9 cellular contexts compared by ENCODE assay signal in the genomic region with DNA sequence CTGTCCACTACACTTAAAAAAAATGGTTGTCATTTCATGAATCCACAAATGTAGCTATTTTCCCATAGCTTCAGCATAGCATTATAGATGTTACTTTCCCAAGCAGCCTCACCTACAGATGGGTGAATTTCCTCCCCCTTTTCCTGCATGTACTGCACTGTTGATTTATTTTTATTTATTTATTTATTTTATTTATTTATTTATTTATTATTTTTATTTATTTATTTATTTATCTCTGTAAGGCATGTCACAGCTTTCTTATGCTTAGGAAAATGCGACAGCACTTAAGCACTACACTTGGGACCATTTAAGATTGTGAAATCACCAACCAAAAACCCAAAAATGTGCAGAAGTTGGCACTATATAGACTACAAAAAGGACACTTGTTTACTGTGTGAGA. TPM values are rescaled to one million over a fixed set of nuclear protein-coding genes. Genes with fewer than 3 reads are reported as not detected.
"Had no signal": no experiment of that assay in that cellular context is flagged by ENCODE, and none has a peak within 500 bp of the region (broad histone marks: within the 10 kb centered on the region; RNA-seq: fewer than 3 reads in every experiment).

No MANE protein-coding gene starts in this region.

- H3K27ac ChIP-seq: HL-60 had no signal

- H3K4me3 ChIP-seq: GM23338 had no signal

- DNase-seq: H9, HCEC 1CT, HFFc6, KBM-7 had no signal

- ATAC-seq: GM23338, HepG2 had no signal

RNA-seq across cellular contexts. Expression of a gene that starts 4.9 kb away (rescaled TPM):
- total RNA-seq: GM23338, H1, H9, HepG2, HFFc6, HT1080 had no signal

RNA-seq across cellular contexts. Expression of a gene that starts 30.6 kb away (rescaled TPM):
- total RNA-seq: GM23338, H9, HepG2, HFFc6, HT1080 had no signal
